Comparison of ENCODE assay signal across 1 cellular context in genomic region chr3:195853930-195854478, GRCh38.
TF ChIP-seq lines count a peak whose summit lies in the region.

No MANE protein-coding gene starts in this region.

TF ChIP-seq in K562, 482 proteins besides CTCF, POLR2A, EP300 and RAD21 (continued from another document):
- TF ChIP-seq TCF15 (CRISPR knock-in tag; IDR thresholded peaks at IDR 0.05), result no peak
- TF ChIP-seq HEY1 (CRISPR knock-in tag; IDR thresholded peaks at IDR 0.05; ENCODE audit: borderline replicate concordance), result no peak
